Comparison of ENCODE assay signal across 8 cellular contexts in genomic region chr9:69672828-69673640, GRCh38. TPM values are rescaled to one million over a fixed set of nuclear protein-coding genes. Genes with fewer than 3 reads are reported as not detected.
A peak's percentile ranks its signal among the peaks of the same experiment; 100 is the strongest.
DNase-seq lines count a peak whose midpoint lies in the region; ATAC-seq, FAIRE-seq and TF ChIP-seq lines count a peak whose summit lies in the region.

No MANE protein-coding gene starts in this region.

- POLR2A ChIA-PET in H1 (lab: Charles Lee; ENCODE audit: partially characterized antibody), result interaction anchor here (0.7 to 1.5 kb wide), 3 partner anchors 66 to 85 kb away, joined by 3 read pairs; no protein-coding TSS in a partner anchor

- no peak for TF ChIP-seq POLR2A in H1 (IDR thresholded peaks at IDR 0.05; ENCODE audit: control extremely low read depth in 1 of 2, low read depth in 2 of 2, low read length in 2 of 2)

- H3K4me3 ChIP-seq in H1 (ENCODE audit: extremely low read depth in 1 of 4, insufficient read depth in 2 of 4, low read depth in 3 of 4, low read length in 4 of 4), result peak overlapping the region; percentile 56 to 75 (median 62)

- ATAC-seq in GM19397 (IDR thresholded peaks at IDR 0.05; ENCODE audit: unreplicated experiment) (peak; percentile 95), HG03558 (IDR thresholded peaks at IDR 0.05; ENCODE audit: extremely low read depth, unreplicated experiment) (peak; percentile 79), memory B cell (ENCODE audit: low read depth) (peak; percentile 86)

- peaks cover 0 to 4% of the 10 kb centered on the region in 2 experiments for H4K20me1 ChIP-seq in H1 (replicated peaks in 1 of 2; ENCODE audit: control insufficient read depth in 1 of 2, insufficient read depth in 2 of 2, low read length in 2 of 2)

- H3K4ac ChIP-seq in H1 (replicated peaks; ENCODE audit: insufficient read length, low read depth, low read length), result no peak overlapping the region

- H3K4me1 Mint-ChIP-seq in memory B cell, result peaks cover 3% of the 10 kb centered on the region

- CTCF ChIA-PET in H1 (lab: Charles Lee; ENCODE audit: partially characterized antibody), result interaction anchor here (0.6 to 3.3 kb wide), 44 partner anchors 9 to 440 kb away, joined by 3 to 14 read pairs (median 4); partner anchors contain the start of gene MAMDC2

- H3K9me3 Mint-ChIP-seq in memory B cell, result no peaks in the 10 kb centered on the region

- H3K23ac ChIP-seq in H1 (ENCODE audit: insufficient read length), result no peak overlapping the region

- no peaks in the 10 kb centered on the region for H3K36me3 ChIP-seq in H1 (ENCODE audit: control insufficient read depth in 2 of 4, insufficient read depth in 4 of 4, low read length in 3 of 4)

- H2BK20ac ChIP-seq in H1 (ENCODE audit: low read length), result no peak overlapping the region

- 13% methylated on average over 44 of the region's 44 CpGs; no CpG with 5 or more reads in 1 of the 2 experiments for WGBS in H1 (ENCODE audit: extremely low coverage in 1 of 2, insufficient coverage in 1 of 2, insufficient read length in 1 of 2, insufficient replicate concordance in 2 of 2, low coverage in 1 of 2, low lambda C conversion rate in 2 of 2, missing lambda C conversion rate in 1 of 2), 2 experiments

- no peak overlapping the region for H4K91ac ChIP-seq in H1 (replicated peaks; ENCODE audit: insufficient read length, low read length)

- peak overlapping the region; percentile 84; the same call in 1 of the 2 replicates for H2AFZ ChIP-seq in H1 (ENCODE audit: low read length)

- no peak for TF ChIP-seq EP300 in H1 (IDR thresholded peaks at IDR 0.05; ENCODE audit: borderline replicate concordance in 1 of 2, low read depth in 2 of 2, low read length in 2 of 2)

- H3K4me1 ChIP-seq in H1 (replicated peaks in 1 of 4; ENCODE audit: control insufficient read depth in 3 of 4, insufficient read depth in 4 of 4, low read length in 3 of 4), result peaks cover 0 to 4% (median under 1%) of the 10 kb centered on the region in 4 experiments; a peak in 1 of 7 replicates

- H3K27me3 ChIP-seq in H1 (replicated peaks in 1 of 4; ENCODE audit: control insufficient read depth in 3 of 4, extremely low read depth in 1 of 4, insufficient read depth in 3 of 4, low read length in 3 of 4), result peaks cover 6 to 23% (median 16%) of the 10 kb centered on the region in 4 experiments

- H2BK5ac ChIP-seq in H1 (ENCODE audit: low read depth, low read length), result no peak overlapping the region; the same call in 1 of the 2 replicates

- no peak overlapping the region for H3K56ac ChIP-seq in H1 (replicated peaks; ENCODE audit: insufficient read length, low read depth, low read length)

- H3K23me2 ChIP-seq in H1 (ENCODE audit: low read depth, low read length), result peaks cover 8% of the 10 kb centered on the region; the same call in 1 of the 2 replicates

- H3K27me3 Mint-ChIP-seq in memory B cell, result peaks cover 15% of the 10 kb centered on the region

- H2BK120ac ChIP-seq in H1 (replicated peaks; ENCODE audit: low read depth, low read length), result no peak overlapping the region

- no peak overlapping the region; a peak in 2 of 7 replicates for H3K9ac ChIP-seq in H1 (replicated peaks in 1 of 4; ENCODE audit: extremely low read depth in 1 of 4, low read depth in 3 of 4, low read length in 3 of 4)

- no peak overlapping the region for H3K14ac ChIP-seq in H1 (ENCODE audit: insufficient read length)

- H2BK15ac ChIP-seq in H1 (ENCODE audit: low read length), result no peak overlapping the region

- no peak overlapping the region for H4K8ac ChIP-seq in H1 (ENCODE audit: extremely low read depth, insufficient read depth, low read length)

- no peak overlapping the region for H3K27ac Mint-ChIP-seq in memory B cell

- no peak overlapping the region for H4K5ac ChIP-seq in H1 (ENCODE audit: insufficient read length, low read depth, low read length)

- TF ChIP-seq RAD21 in H1 (IDR thresholded peaks at IDR 0.05 in 1 of 2, conservative IDR thresholded peaks at IDR 0.05 in 1 of 2; ENCODE audit: low read depth in 2 of 2, low read length in 2 of 2), result peak; percentile 57 to 75

- H3K79me2 ChIP-seq in H1 (ENCODE audit: control insufficient read depth in 1 of 2, insufficient read depth in 2 of 2, low read length in 2 of 2), result no peaks in the 10 kb centered on the region; a peak in 1 of 4 replicates

- no peak for FAIRE-seq in H1 (lab: Jason Lieb, UNC)

- no peak overlapping the region for H2BK12ac ChIP-seq in H1 (ENCODE audit: low read depth, low read length)

- no peaks in the 10 kb centered on the region for H3K9me3 ChIP-seq in H1 (ENCODE audit: insufficient read depth in 2 of 2, low read depth in 1 of 2, low read length in 1 of 2)

- peak overlapping the region; percentile 46 for H3K27ac ChIP-seq in C4-2B
- no peak overlapping the region for H3K27ac ChIP-seq in H1 (ENCODE audit: low read depth, low read length)

- peak; percentile 94 for DNase-seq in NCI-H748 (lab: John Stamatoyannopoulos, UW; ENCODE audit: unreplicated experiment)
- DNase-seq in activated CD8-positive, alpha-beta memory T cell treated with anti-CD3 and anti-CD28 coated beads for 4 hours (ENCODE audit: low read depth in 2 of 2), result peak; percentile 20 to 42
- peak; percentile 77 to 88 for DNase-seq in H1 (ENCODE audit: low read depth in 1 of 2, low spot score in 2 of 2)
- DNase-seq in memory B cell (ENCODE audit: low spot score in 2 of 2), result peak; percentile 44 to 62
- peak; percentile 47 to 70 (median 60) for DNase-seq in stimulated activated CD4-positive, alpha-beta T cell treated with anti-CD3 and anti-CD28 coated beads, TNF-alpha, amount 100 ng/mL, for 48 hours (ENCODE audit: low read depth in 3 of 3)

- H3K18ac ChIP-seq in H1 (ENCODE audit: extremely low read depth, low read length), result no peak overlapping the region; the same call in 1 of the 2 replicates

- H3K36me3 Mint-ChIP-seq in memory B cell, result no peaks in the 10 kb centered on the region

- H3K79me1 ChIP-seq in H1 (ENCODE audit: low read depth, low read length), result no peaks in the 10 kb centered on the region

- H3K4me3 Mint-ChIP-seq in memory B cell, result peak overlapping the region; percentile 78

- no peak overlapping the region for H2AK5ac ChIP-seq in H1 (ENCODE audit: low read depth, low read length)

- H3K4me2 ChIP-seq in H1 (ENCODE audit: insufficient read depth in 1 of 2, low read depth in 2 of 2, low read length in 2 of 2), result peak overlapping the region; percentile 63 to 100

- TF ChIP-seq CTCF in C4-2B (conservative IDR thresholded peaks at IDR 0.05) (peak; percentile 94), H1 (IDR thresholded peaks at IDR 0.05; ENCODE audit: control extremely low read depth in 1 of 3, insufficient read depth in 1 of 3, low read depth in 1 of 3, low read length in 3 of 3) (peak; percentile 80 to 91 (median 88))

TF ChIP-seq in H1, 55 proteins besides CTCF, POLR2A, EP300 and RAD21:
- TF ChIP-seq EZH2 (IDR thresholded peaks at IDR 0.05; ENCODE audit: low read depth, low read length, severe bottlenecking), result no peak
- TF ChIP-seq SIRT6 (IDR thresholded peaks at IDR 0.05; ENCODE audit: low read length), result no peak
- TF ChIP-seq HDAC2 (IDR thresholded peaks at IDR 0.05; ENCODE audit: borderline replicate concordance in 1 of 2, low read depth in 2 of 2, low read length in 2 of 2), result peak in 1 of 2 experiments; percentile 80; a peak in 1 of 4 replicates
- TF ChIP-seq RXRA (IDR thresholded peaks at IDR 0.05; ENCODE audit: insufficient read depth, low read depth, low read length), result no peak
- TF ChIP-seq CBX5 (IDR thresholded peaks at IDR 0.05; ENCODE audit: low read depth, low read length), result no peak
- TF ChIP-seq CREB1 (IDR thresholded peaks at IDR 0.05), result peak; percentile 69
- TF ChIP-seq ASH2L (IDR thresholded peaks at IDR 0.05; ENCODE audit: low read length), result peak; percentile 43
- no peak for TF ChIP-seq FOSL1 (IDR thresholded peaks at IDR 0.05; ENCODE audit: insufficient read depth, low read depth, low read length)
- peak; percentile 94 for TF ChIP-seq E2F6 (IDR thresholded peaks at IDR 0.05)
- TF ChIP-seq KDM4A (IDR thresholded peaks at IDR 0.05; ENCODE audit: low read depth, low read length, severe bottlenecking), result no peak
- TF ChIP-seq TEAD4 (IDR thresholded peaks at IDR 0.05; ENCODE audit: low read depth, low read length), result peak; percentile 92
- TF ChIP-seq NRF1 (IDR thresholded peaks at IDR 0.05; ENCODE audit: low read depth, low read length), result peak; percentile 31; the same call in 1 of the 2 replicates
- TF ChIP-seq EGR1 (IDR thresholded peaks at IDR 0.05; ENCODE audit: borderline replicate concordance, low read depth, low read length), result no peak
- peak; percentile 55 for TF ChIP-seq TAF7 (optimal IDR thresholded peaks at IDR 0.05; ENCODE audit: borderline replicate concordance, low read depth, low read length)
- peak; percentile 34 for TF ChIP-seq CTBP2 (IDR thresholded peaks at IDR 0.05; ENCODE audit: borderline replicate concordance, insufficient read depth, insufficient read length, low read length)
- TF ChIP-seq SIN3A (conservative IDR thresholded peaks at IDR 0.05 in 1 of 2, IDR thresholded peaks at IDR 0.05 in 1 of 2; ENCODE audit: low read depth in 1 of 2, low read length in 2 of 2), result peak; percentile 35 to 51; a peak in 1 of 4 replicates
- TF ChIP-seq TCF12 (IDR thresholded peaks at IDR 0.05; ENCODE audit: low read depth, low read length), result peak; percentile 5; the same call in 1 of the 2 replicates
- TF ChIP-seq TBP (IDR thresholded peaks at IDR 0.05; ENCODE audit: low read depth, low read length), result peak; percentile 97

RNA-seq across cellular contexts. Expression of gene APBA1, which starts 0.9 kb away (rescaled TPM):
- total RNA-seq in H1 (2021; fragmentation: NEBNext Ultra II Directional; extraction: Animal tissue kit (Norgen Biotek cat#: 25700)), result 0.60 and 1.1 TPM in 2 replicates
- polyA plus RNA-seq in H1 (2011; rRNA removed), result 0.36 and 0.39 TPM in 2 replicates
- 0.32 TPM for polyA plus RNA-seq in H1 (2011; cell fraction: cytosol; rRNA removed)
- polyA plus RNA-seq in H1 (2011; cell fraction: nucleus; rRNA removed), result 0.47 TPM
- polyA plus RNA-seq in H1 (2012, experiment 1 of 2), result 0.47 to 0.90 TPM (median 0.75 TPM) in 4 replicates
- polyA plus RNA-seq in H1 (2012, experiment 2 of 2), result 0.14 TPM
- 0.53 TPM for polyA plus RNA-seq in H1 (2013, experiment 1 of 2)
- 0.40 TPM for polyA plus RNA-seq in H1 (2013, experiment 2 of 2)
- 1.6 and 1.7 TPM in 2 replicates for polyA minus RNA-seq in H1 (2011; rRNA and poly(A)+ RNA removed)
- 2.2 TPM for polyA minus RNA-seq in H1 (2011; cell fraction: cytosol; rRNA and poly(A)+ RNA removed)
- polyA minus RNA-seq in H1 (2011; cell fraction: nucleus; rRNA and poly(A)+ RNA removed), result 2.1 TPM

Comparison
In these comparisons a context has a peak if more than half of its experiments do, and no peak if none do; other contexts are left out.
1. DNase-seq: peak in every context shown above with its lines; median percentile 94 in NCI-H748; 82 in H1; 60 in stimulated activated CD4-positive, alpha-beta T cell treated with anti-CD3 and anti-CD28 coated beads, TNF-alpha, amount 100 ng/mL, for 48 hours; 53 in memory B cell; 31 in activated CD8-positive, alpha-beta memory T cell treated with anti-CD3 and anti-CD28 coated beads for 4 hours.